12 cellular contexts compared by ENCODE assay signal in the genomic region with DNA sequence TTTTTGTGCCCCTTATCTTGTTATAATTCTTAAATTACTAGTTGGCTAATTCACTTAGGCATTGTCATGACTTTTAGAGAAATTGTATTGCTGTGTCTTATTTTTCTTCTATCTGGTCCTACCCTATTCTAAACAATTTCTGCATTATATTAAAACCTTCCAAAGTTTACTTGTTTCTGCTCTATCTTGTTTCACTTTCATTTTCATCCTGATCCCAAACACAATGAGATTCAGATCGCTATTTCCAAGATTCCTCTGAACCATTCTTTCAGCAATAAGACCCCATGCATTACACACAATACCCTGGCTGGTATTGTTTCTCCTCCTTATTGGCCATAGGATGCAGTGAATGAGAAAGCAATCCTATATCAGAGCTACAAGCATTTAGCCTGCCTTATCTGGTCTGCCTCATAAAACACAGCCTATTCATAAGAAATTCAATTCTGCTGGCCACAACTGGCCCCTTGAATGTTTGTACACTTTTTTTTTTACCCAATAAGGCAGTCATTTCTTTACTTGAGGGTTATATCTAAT.
DNase-seq lines count a peak whose midpoint lies in the region; ATAC-seq and TF ChIP-seq lines count a peak whose summit lies in the region.
"Had no signal": no experiment of that assay in that cellular context is flagged by ENCODE, and none has a peak within 500 bp of the region (broad histone marks: within the 10 kb centered on the region; RNA-seq: fewer than 3 reads in every experiment).

No MANE protein-coding gene starts in this region.

- dilution Hi-C loops in IMR-90 (cut with HindIII; ENCODE audit: low sequenced_read_pairs, unreplicated experiment) (no loop called here), mammary epithelial cell (cut with HindIII; ENCODE audit: low sequenced_read_pairs) (no loop called here)

- H3K18ac ChIP-seq in IMR-90 (ENCODE audit: low read depth, low read length) = no peak overlapping the region

- CTCF ChIA-PET in AG04449 (lab: Yijun Ruan, JAX) (no interaction called here), IMR-90 (lab: Yijun Ruan, JAX) (no interaction called here), mammary epithelial cell (lab: Charles Lee; ENCODE audit: low non-redundant PET) (no interaction called here)

- H3K9ac ChIP-seq in IMR-90 (ENCODE audit: low read depth, low read length) (no peak overlapping the region), mammary epithelial cell (ENCODE audit: insufficient read depth, low read length) (no peak overlapping the region)

- no peak for TF ChIP-seq RAD21 in IMR-90 (IDR thresholded peaks at IDR 0.05; ENCODE audit: low read length)

- H3K27ac ChIP-seq in IMR-90 (ENCODE audit: insufficient read depth, low read length) (no peak overlapping the region), mammary epithelial cell (ENCODE audit: insufficient read depth, low read depth, low read length) (no peak overlapping the region)
- H3K27ac ChIP-seq: testis had no signal

- no peak overlapping the region for H3K27ac Mint-ChIP-seq in natural killer cell

- H3K27me3 Mint-ChIP-seq in natural killer cell (ENCODE audit: low read depth in 2 of 2) = no peaks in the 10 kb centered on the region

- H2AK9ac ChIP-seq in IMR-90 (replicated peaks; ENCODE audit: low read depth, low read length, poor library complexity) = no peak overlapping the region

- no peak overlapping the region for H4K8ac ChIP-seq in IMR-90 (ENCODE audit: low read depth in 2 of 2, low read length in 2 of 2)

- no peak overlapping the region for H4K5ac ChIP-seq in IMR-90 (ENCODE audit: low read depth, low read length)

- no peak overlapping the region for H3K23ac ChIP-seq in IMR-90 (ENCODE audit: low read depth, low read length)

- peak overlapping the region; percentile 93; the same call in 1 of the 2 replicates for H3K4me2 ChIP-seq in IMR-90 (ENCODE audit: low read depth, low read length)
- peak overlapping the region; percentile 36 for H3K4me2 ChIP-seq in mammary epithelial cell (ENCODE audit: insufficient read depth, low read depth, low read length)

- DNase-seq in AG04449 (ENCODE audit: low read depth, low spot score) (no peak), IMR-90 (peak; percentile 0), mammary epithelial cell (no peak), natural killer cell (no peak), HCEC 1CT (no peak), HUDEP-2 (lab: John Stamatoyannopoulos, UW; ENCODE audit: unreplicated experiment in 76 of 76) (no peak), G401 (ENCODE audit: low spot score) (no peak), hippocampal formation (lab: John Stamatoyannopoulos, UW) (no peak)
- DNase-seq: activated gamma-delta T cell, DMS79, NCI-H226, testis had no signal

- H3K36me3 Mint-ChIP-seq in natural killer cell = peaks cover 6% of the 10 kb centered on the region

- TF ChIP-seq CTCF in AG04449 (IDR thresholded peaks at IDR 0.05; ENCODE audit: insufficient read depth, low read length, missing control alignments) (no peak), IMR-90 (conservative IDR thresholded peaks at IDR 0.05; ENCODE audit: low read depth, low read length) (no peak), mammary epithelial cell (conservative IDR thresholded peaks at IDR 0.05 in 1 of 2, IDR thresholded peaks at IDR 0.05 in 1 of 2; ENCODE audit: extremely low read depth in 1 of 2, insufficient read depth in 1 of 2, low read depth in 1 of 2, low read length in 2 of 2) (no peak), natural killer cell (IDR thresholded peaks at IDR 0.05) (no peak)

- H3K9me3 Mint-ChIP-seq in natural killer cell = peaks cover 5 to 9% of the 10 kb centered on the region in 2 donors

- H3K79me1 ChIP-seq in IMR-90 (ENCODE audit: low read depth in 1 of 2, low read length in 2 of 2) = no peaks in the 10 kb centered on the region

- 67% methylated on average over 1 of the region's 1 CpG; no CpG with 5 or more reads in 1 of the 2 experiments for WGBS in IMR-90 (ENCODE audit: extremely low coverage in 2 of 2, insufficient read length in 1 of 2), 2 experiments
- WGBS in mammary epithelial cell (ENCODE audit: low coverage, missing lambda C conversion rate) = 88% methylated on average over 1 of the region's 1 CpG

- intact Hi-C loops in IMR-90 (cut with micrococcal nuclease) = no loop called here
- intact Hi-C loops in mammary epithelial cell (cut with micrococcal nuclease) = no loop called here
- intact Hi-C loops in natural killer cell (cut with micrococcal nuclease) = no loop called here

- H3K4me3 ChIP-seq in AG04449 (ENCODE audit: low read depth, low read length) (peak overlapping the region; percentile 32; the same call in 1 of the 2 replicates), IMR-90 (ENCODE audit: insufficient read depth, low read depth, low read length) (peak overlapping the region; percentile 67; the same call in 1 of the 2 replicates), mammary epithelial cell (replicated peaks in 1 of 3; ENCODE audit: insufficient read depth in 1 of 3, low read depth in 2 of 3, low read length in 3 of 3) (peak overlapping the region in 1 of 3 experiments; percentile 17)
- H3K4me3 ChIP-seq: testis had no signal

- H2AFZ ChIP-seq in IMR-90 (replicated peaks; ENCODE audit: low read length, poor library complexity) (no peak overlapping the region), mammary epithelial cell (ENCODE audit: low read depth, low read length) (no peak overlapping the region)

- H3K4me1 ChIP-seq in IMR-90 (ENCODE audit: control insufficient read depth, insufficient read depth, low read length) = no peaks in the 10 kb centered on the region
- H3K4me1 ChIP-seq in mammary epithelial cell (ENCODE audit: insufficient read depth, low read length) = no peaks in the 10 kb centered on the region
- H3K4me1 ChIP-seq: testis had no signal

- H3K36me3 ChIP-seq in IMR-90 (ENCODE audit: control insufficient read depth, insufficient read depth, low read length) (no peaks in the 10 kb centered on the region), mammary epithelial cell (ENCODE audit: insufficient read depth, low read length) (no peaks in the 10 kb centered on the region)

- no peak for TF ChIP-seq POLR2A in IMR-90 (IDR thresholded peaks at IDR 0.05; ENCODE audit: low read depth, low read length)

- ATAC-seq in IMR-90 (ENCODE audit: low read depth) (no peak), natural killer cell (no peak)

- H3K4me1 Mint-ChIP-seq in natural killer cell = peaks cover 3 to 7% of the 10 kb centered on the region in 2 donors

- no peak overlapping the region for H3K56ac ChIP-seq in IMR-90 (ENCODE audit: extremely low read depth, insufficient read depth, low read length)

- H2BK15ac ChIP-seq in IMR-90 (ENCODE audit: low read depth, low read length) = no peak overlapping the region

- POLR2A ChIA-PET in AG04449 (lab: Yijun Ruan, JAX) = no interaction called here
- POLR2A ChIA-PET in IMR-90 (lab: Charles Lee; ENCODE audit: unreplicated experiment) = no interaction called here

- no peak overlapping the region for H3K4ac ChIP-seq in IMR-90 (ENCODE audit: low read depth, low read length)

- no TSS peak for BruUV-seq in IMR-90 (replicated peaks; lab: Mats Ljungman, UMichigan)
- no TSS peak for BruUV-seq in mammary epithelial cell (replicated peaks; lab: Mats Ljungman, UMichigan)

- H4K20me1 ChIP-seq in IMR-90 (ENCODE audit: insufficient read depth, low read length) (no peaks in the 10 kb centered on the region), mammary epithelial cell (ENCODE audit: insufficient read depth, low read length) (no peaks in the 10 kb centered on the region)

- no peak overlapping the region for H2BK20ac ChIP-seq in IMR-90 (ENCODE audit: low read depth, low read length)

- no peaks in the 10 kb centered on the region for H3K27me3 ChIP-seq in IMR-90 (ENCODE audit: control insufficient read depth, insufficient read depth, low read length)
- H3K27me3 ChIP-seq in mammary epithelial cell (ENCODE audit: insufficient read depth, low read length) = no peaks in the 10 kb centered on the region
- H3K27me3 ChIP-seq: testis had no signal

- peak overlapping the region; percentile 25 for H3K4me3 Mint-ChIP-seq in natural killer cell

- no peak overlapping the region for H2AK5ac ChIP-seq in IMR-90 (ENCODE audit: low read depth, low read length)

- no peaks in the 10 kb centered on the region for H3K9me3 ChIP-seq in IMR-90 (ENCODE audit: control insufficient read depth, insufficient read depth, low read length)
- H3K9me3 ChIP-seq in mammary epithelial cell (replicated peaks; ENCODE audit: insufficient read depth, low read length) = no peaks in the 10 kb centered on the region
- H3K9me3 ChIP-seq: testis had no signal

- H4K91ac ChIP-seq in IMR-90 (ENCODE audit: insufficient read depth, low read depth, low read length) = no peak overlapping the region

- H2BK5ac ChIP-seq in IMR-90 (ENCODE audit: low read depth, low read length, poor library complexity, severe bottlenecking) = no peak overlapping the region

- H2BK120ac ChIP-seq in IMR-90 (ENCODE audit: low read depth, low read length) = no peak overlapping the region

- H3K9me1 ChIP-seq in IMR-90 (ENCODE audit: insufficient read depth, low read length) = no peaks in the 10 kb centered on the region

- in situ Hi-C loops in IMR-90 (cut with MboI; ENCODE audit: low sequenced_read_pairs) (no loop called here), mammary epithelial cell (cut with MboI; ENCODE audit: low sequenced_read_pairs in 2 of 2) (no loop called here), G401 (cut with HindIII; ENCODE audit: low sequenced_read_pairs) (no loop called here)

- H3K79me2 ChIP-seq in mammary epithelial cell (ENCODE audit: insufficient read depth, low read length) = no peaks in the 10 kb centered on the region

- no peak overlapping the region for H3K14ac ChIP-seq in IMR-90 (replicated peaks; ENCODE audit: low read depth, low read length)

TF ChIP-seq in IMR-90, 13 proteins besides CTCF, POLR2A, EP300 and RAD21:
- TF ChIP-seq SMC3 (IDR thresholded peaks at IDR 0.05; ENCODE audit: low read depth, low read length) = no peak
- no peak for TF ChIP-seq BHLHE40 (IDR thresholded peaks at IDR 0.05; ENCODE audit: low read depth, low read length)
- no peak for TF ChIP-seq CEBPB (IDR thresholded peaks at IDR 0.05; ENCODE audit: low read depth, low read length)
- TF ChIP-seq, protein P1, sequence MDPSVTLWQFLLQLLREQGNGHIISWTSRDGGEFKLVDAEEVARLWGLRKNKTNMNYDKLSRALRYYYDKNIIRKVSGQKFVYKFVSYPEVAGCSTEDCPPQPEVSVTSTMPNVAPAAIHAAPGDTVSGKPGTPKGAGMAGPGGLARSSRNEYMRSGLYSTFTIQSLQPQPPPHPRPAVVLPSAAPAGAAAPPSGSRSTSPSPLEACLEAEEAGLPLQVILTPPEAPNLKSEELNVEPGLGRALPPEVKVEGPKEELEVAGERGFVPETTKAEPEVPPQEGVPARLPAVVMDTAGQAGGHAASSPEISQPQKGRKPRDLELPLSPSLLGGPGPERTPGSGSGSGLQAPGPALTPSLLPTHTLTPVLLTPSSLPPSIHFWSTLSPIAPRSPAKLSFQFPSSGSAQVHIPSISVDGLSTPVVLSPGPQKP (IDR thresholded peaks at IDR 0.05; ENCODE audit: borderline replicate concordance, low read depth, low read length) = no peak
- TF ChIP-seq MAZ (IDR thresholded peaks at IDR 0.05; ENCODE audit: borderline replicate concordance, low read depth, low read length) = no peak
- TF ChIP-seq CHD1 (IDR thresholded peaks at IDR 0.05; ENCODE audit: low read depth, low read length) = no peak
- no peak for TF ChIP-seq MAFK (IDR thresholded peaks at IDR 0.05; ENCODE audit: low read depth, low read length)
- no peak for TF ChIP-seq RFX5 (IDR thresholded peaks at IDR 0.05; ENCODE audit: low read depth, low read length)
